Comparison of ENCODE assay signal across 8 cellular contexts in the genomic region with DNA sequence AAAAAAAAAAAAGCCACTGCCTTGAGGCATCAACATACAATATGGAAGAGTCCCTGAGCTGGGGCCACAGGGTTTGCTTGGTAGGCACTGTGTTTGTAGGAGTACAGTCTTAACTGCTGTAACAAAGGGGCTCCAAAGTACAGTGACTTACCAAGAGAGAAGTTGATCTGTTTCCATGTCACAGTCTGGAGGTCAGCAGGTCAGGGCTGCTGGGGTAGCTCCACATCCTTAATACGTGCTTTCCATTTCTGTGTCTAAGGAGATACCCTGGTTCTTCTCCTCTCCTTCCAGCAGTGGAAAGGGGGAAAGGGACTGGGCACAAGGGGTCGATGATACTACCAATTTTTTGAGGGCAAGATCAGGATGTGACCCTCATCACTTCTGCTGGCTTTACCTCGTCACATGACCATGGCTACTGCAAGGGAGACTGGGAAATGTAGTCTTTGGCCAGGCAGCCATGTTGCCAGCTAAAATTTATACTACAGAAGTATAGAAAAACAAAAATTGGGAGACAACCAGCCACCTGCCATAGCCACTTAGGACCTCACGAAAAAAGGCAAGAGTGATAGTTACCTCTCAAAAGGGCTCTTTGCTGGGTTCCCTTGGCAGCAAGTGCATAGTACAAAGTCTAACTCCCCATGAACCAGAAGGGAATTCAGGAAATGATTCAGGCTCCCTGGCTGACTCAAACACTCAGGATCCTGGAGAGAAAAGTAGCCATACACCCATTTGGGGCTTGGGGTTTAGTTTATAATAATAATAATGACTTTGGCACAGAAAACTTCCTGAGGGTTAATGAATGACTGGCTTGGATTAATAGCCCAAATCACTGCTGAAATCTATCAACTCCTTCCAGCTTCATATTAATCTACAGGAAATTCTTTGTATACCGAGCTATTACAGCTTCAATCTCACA. TPM values are rescaled to one million over a fixed set of nuclear protein-coding genes. Genes with fewer than 3 reads are reported as not detected.
DNase-seq lines count a peak whose midpoint lies in the region; ATAC-seq, FAIRE-seq and TF ChIP-seq lines count a peak whose summit lies in the region.

No MANE protein-coding gene starts in this region.

- no peak for TF ChIP-seq POLR2A in HepG2 (IDR thresholded peaks at IDR 0.05; ENCODE audit: insufficient read depth in 1 of 2, low read depth in 2 of 2, low read length in 2 of 2)

- POLR2A ChIA-PET in HepG2 (lab: Yijun Ruan, JAX): interaction anchor here (0.9 to 1.2 kb wide), 2 partner anchors 12 to 21 kb away, joined by 4 to 5 read pairs; no protein-coding TSS in a partner anchor

- H3K4me3 ChIP-seq in MM.1S (ENCODE audit: low read length) (no peak overlapping the region), mammary epithelial cell (replicated peaks in 1 of 3; ENCODE audit: insufficient read depth in 1 of 3, low read depth in 2 of 3, low read length in 3 of 3) (no peak overlapping the region), HepG2 (replicated peaks in 1 of 3; ENCODE audit: insufficient read depth in 1 of 3, low read depth in 2 of 3, low read length in 3 of 3) (peak overlapping the region in 1 of 3 experiments; percentile 34; a peak in 2 of 6 replicates)

- H3K4me2 ChIP-seq in MM.1S (ENCODE audit: low read depth, low read length) (no peak overlapping the region), mammary epithelial cell (ENCODE audit: insufficient read depth, low read depth, low read length) (peak overlapping the region; percentile 71), HepG2 (ENCODE audit: low read depth, low read length) (peak overlapping the region; percentile 55)

- H3K36me3 ChIP-seq in MM.1S (replicated peaks; ENCODE audit: insufficient read depth, low read length): no peaks in the 10 kb centered on the region
- H3K36me3 ChIP-seq in mammary epithelial cell (ENCODE audit: insufficient read depth, low read length): no peaks in the 10 kb centered on the region
- H3K36me3 ChIP-seq in HepG2 (replicated peaks in 1 of 2; ENCODE audit: control insufficient read depth in 1 of 2, insufficient read depth in 2 of 2, low read length in 2 of 2): no peaks in the 10 kb centered on the region

- ATAC-seq in GM18502 (IDR thresholded peaks at IDR 0.05; ENCODE audit: poor library complexity, unreplicated experiment): peak; percentile 73
- peak; percentile 84 for ATAC-seq in HepG2
- no peak for ATAC-seq in HG03520 (IDR thresholded peaks at IDR 0.05; ENCODE audit: unreplicated experiment)
- no peak for ATAC-seq in HG03342 (IDR thresholded peaks at IDR 0.05; ENCODE audit: unreplicated experiment)

- H3K27ac ChIP-seq in MM.1S (ENCODE audit: low read length) (no peak overlapping the region), mammary epithelial cell (ENCODE audit: insufficient read depth, low read depth, low read length) (peak overlapping the region; percentile 56), HepG2 (ENCODE audit: extremely low read length, insufficient read depth, low read length) (no peak overlapping the region)

- dilution Hi-C loops in mammary epithelial cell (cut with HindIII; ENCODE audit: low sequenced_read_pairs): no loop called here

- H3K9me2 ChIP-seq in MM.1S (replicated peaks; ENCODE audit: insufficient read depth, low read length): no peaks in the 10 kb centered on the region

- CTCF ChIA-PET in mammary epithelial cell (lab: Charles Lee; ENCODE audit: low non-redundant PET) (interaction anchor here (0.8 kb wide), 1 partner anchor 21 kb away, joined by 6 read pairs; no protein-coding TSS in a partner anchor), HepG2 (lab: Yijun Ruan, JAX; ENCODE audit: low intra/inter-chr PET ratio, low total read pairs) (no interaction called here)

- H3K4me1 ChIP-seq in MM.1S (ENCODE audit: low read length) (no peaks in the 10 kb centered on the region), mammary epithelial cell (ENCODE audit: insufficient read depth, low read length) (peaks cover 31% of the 10 kb centered on the region), HepG2 (ENCODE audit: insufficient read depth, low read length) (peaks cover 61% of the 10 kb centered on the region)

- in situ Hi-C loops in mammary epithelial cell (cut with MboI; ENCODE audit: low sequenced_read_pairs in 2 of 2) (no loop called here), HepG2 (cut with HindIII; ENCODE audit: extremely low pct_ligation_motif_present, low pct_unique_long_range_greater_than_20kb) (no loop called here)

- intact Hi-C loops in mammary epithelial cell (cut with micrococcal nuclease): loop anchor here (1.0 kb wide), 1 partner anchor 21 kb away; no protein-coding TSS in a partner anchor
- intact Hi-C loops in HepG2 (cut with micrococcal nuclease; ENCODE audit: unreplicated experiment): no loop called here

- H3K79me2 ChIP-seq in MM.1S (ENCODE audit: low read length): no peaks in the 10 kb centered on the region
- H3K79me2 ChIP-seq in mammary epithelial cell (ENCODE audit: insufficient read depth, low read length): no peaks in the 10 kb centered on the region
- H3K79me2 ChIP-seq in HepG2 (ENCODE audit: insufficient read depth, low read length): no peaks in the 10 kb centered on the region

- no peak for FAIRE-seq in HepG2 (lab: Jason Lieb, UNC)

- no peak overlapping the region for H3K9ac ChIP-seq in MM.1S (ENCODE audit: low read length)
- H3K9ac ChIP-seq in mammary epithelial cell (ENCODE audit: insufficient read depth, low read length): no peak overlapping the region
- no peak overlapping the region for H3K9ac ChIP-seq in HepG2 (ENCODE audit: insufficient read depth, low read depth, low read length)

- 34% methylated on average over 5 of the region's 5 CpGs for whole genome bisulfite sequencing in mammary epithelial cell (ENCODE audit: low coverage, missing lambda C conversion rate)
- WGBS in HepG2 (ENCODE audit: low lambda C conversion rate): 32% methylated on average over 5 of the region's 5 CpGs

- peak overlapping the region; percentile 14; the same call in 1 of the 2 replicates for H2AFZ ChIP-seq in MM.1S (ENCODE audit: low read length)
- H2AFZ ChIP-seq in mammary epithelial cell (ENCODE audit: low read depth, low read length): peak overlapping the region; percentile 86
- peak overlapping the region; percentile 77 for H2AFZ ChIP-seq in HepG2 (ENCODE audit: low read length)

- no peak for TF ChIP-seq CTCF in MM.1S (IDR thresholded peaks at IDR 0.05; ENCODE audit: low read length)
- no peak for TF ChIP-seq CTCF in mammary epithelial cell (conservative IDR thresholded peaks at IDR 0.05 in 1 of 2, IDR thresholded peaks at IDR 0.05 in 1 of 2; ENCODE audit: extremely low read depth in 1 of 2, insufficient read depth in 1 of 2, low read depth in 1 of 2, low read length in 2 of 2)
- TF ChIP-seq CTCF in HepG2 (CRISPR knock-in tag; IDR thresholded peaks at IDR 0.05): no peak

- no peak for TF ChIP-seq RAD21 in HepG2 (CRISPR knock-in tag; IDR thresholded peaks at IDR 0.05)

- no peaks in the 10 kb centered on the region for H3K27me3 ChIP-seq in MM.1S (replicated peaks; ENCODE audit: insufficient read depth, low read length)
- H3K27me3 ChIP-seq in mammary epithelial cell (ENCODE audit: insufficient read depth, low read length): no peaks in the 10 kb centered on the region
- 0 out of 5 replicates have a peak, but pooled peaks cover 0 to 2% of the 10 kb centered on the region in 2 experiments for H3K27me3 ChIP-seq in HepG2 (ENCODE audit: control insufficient read depth in 1 of 2, insufficient read depth in 2 of 2, low read length in 2 of 2)

- H3K9me3 ChIP-seq in MM.1S (replicated peaks; ENCODE audit: insufficient read depth, low read length): no peaks in the 10 kb centered on the region
- H3K9me3 ChIP-seq in mammary epithelial cell (replicated peaks; ENCODE audit: insufficient read depth, low read length): no peaks in the 10 kb centered on the region
- H3K9me3 ChIP-seq in HepG2 (ENCODE audit: low read length): no peaks in the 10 kb centered on the region

- H3F3A ChIP-seq in MM.1S (ENCODE audit: insufficient read depth, low read length): no peaks in the 10 kb centered on the region

- H4K20me1 ChIP-seq in MM.1S (ENCODE audit: insufficient read depth, low read length) (no peaks in the 10 kb centered on the region), mammary epithelial cell (ENCODE audit: insufficient read depth, low read length) (no peaks in the 10 kb centered on the region), HepG2 (ENCODE audit: insufficient read depth, low read length) (no peaks in the 10 kb centered on the region)

- DNase-seq in MM.1S (no peak), mammary epithelial cell (peak; percentile 70), HepG2 (ENCODE audit: low spot score) (peak; percentile 41), NCI-H2107 treated with DMSO at 0.1 percent for 48 hours (lab: John Stamatoyannopoulos, UW; ENCODE audit: unreplicated experiment) (no peak)
- no peak for DNase-seq in stimulated activated CD8-positive, alpha-beta memory T cell treated with anti-CD3 and anti-CD28 coated beads, Interleukin-4, amount 100 ng/mL, for 48 hours

- BruUV-seq in mammary epithelial cell (replicated peaks; lab: Mats Ljungman, UMichigan) (no TSS peak), HepG2 (replicated peaks; lab: Mats Ljungman, UMichigan) (no TSS peak)

- TF ChIP-seq EP300 in HepG2 (IDR thresholded peaks at IDR 0.05; ENCODE audit: low read depth in 2 of 2, low read length in 2 of 2) (no peak; a peak in 1 of 4 replicates), HepG2 (CRISPR knock-in tag; IDR thresholded peaks at IDR 0.05; ENCODE audit: borderline replicate concordance) (no peak)

RNA-seq across cellular contexts. Expression of a gene that starts 52.7 kb away (rescaled TPM):
- total RNA-seq in mammary epithelial cell (100 to 1,000 TPM in 1 of 2 donors, 10 to 100 TPM in 1; 84.7 to 157 TPM), HepG2 (2016; rRNA removed; fragmentation: Illumina TruSeq; extraction: Trizol) (256 and 343 TPM in 2 replicates)
- polyA plus RNA-seq in mammary epithelial cell (218 TPM), HepG2 (2011; rRNA removed) (210 and 297 TPM in 2 replicates)
- 150 TPM for polyA minus RNA-seq in mammary epithelial cell
- total RNA-seq in HepG2 (2016; cell fraction: cytosol; rRNA removed; fragmentation: Illumina TruSeq; extraction: Trizol; ENCODE audit: low read depth): 164 and 167 TPM in 2 replicates
- 249 and 372 TPM in 2 replicates for total RNA-seq in HepG2 (2016; cell fraction: insoluble cytoplasmic fraction; rRNA removed; fragmentation: Illumina TruSeq; extraction: Trizol)
- total RNA-seq in HepG2 (2016; cell fraction: membrane; rRNA removed; fragmentation: Illumina TruSeq; extraction: Trizol): 151 and 155 TPM in 2 replicates
- total RNA-seq in HepG2 (2016; cell fraction: nucleus; rRNA removed; fragmentation: Illumina TruSeq; extraction: Trizol): 91.7 and 110 TPM in 2 replicates
- 191 and 238 TPM in 2 replicates for polyA plus RNA-seq in HepG2 (2011; cell fraction: cytosol; rRNA removed)
- 57.6 and 58.8 TPM in 2 replicates for polyA plus RNA-seq in HepG2 (2011; cell fraction: nucleus; rRNA removed)
- 189 and 218 TPM in 2 replicates for polyA plus RNA-seq in HepG2 (2012)
- polyA plus RNA-seq in HepG2 (2016; cell fraction: cytosol; fragmentation: Illumina TruSeq; extraction: Trizol; ENCODE audit: low read depth): 156 and 166 TPM in 2 replicates
- polyA plus RNA-seq in HepG2 (2016; cell fraction: insoluble cytoplasmic fraction; fragmentation: Illumina TruSeq; extraction: Trizol; ENCODE audit: low read depth): 387 and 430 TPM in 2 replicates
- 145 and 159 TPM in 2 replicates for polyA plus RNA-seq in HepG2 (2016; cell fraction: membrane; fragmentation: Illumina TruSeq; extraction: Trizol; ENCODE audit: low read depth)
- 154 and 160 TPM in 2 replicates for polyA plus RNA-seq in HepG2 (2016; cell fraction: nucleus; fragmentation: Illumina TruSeq; extraction: Trizol; ENCODE audit: insufficient read depth, low read depth)
- polyA minus RNA-seq in HepG2 (2011; rRNA and poly(A)+ RNA removed; ENCODE audit: low replicate concordance): 48.9 and 100 TPM in 2 replicates
- 42.2 and 52.1 TPM in 2 replicates for polyA minus RNA-seq in HepG2 (2011; cell fraction: cytosol; rRNA and poly(A)+ RNA removed)
- polyA minus RNA-seq in HepG2 (2011; cell fraction: nucleus; rRNA and poly(A)+ RNA removed): 34.6 and 39.2 TPM in 2 replicates

Comparison
In these comparisons a context has a peak if more than half of its experiments do, and no peak if none do; other contexts are left out.
1. ATAC-seq: peak in GM18502 (single experiment) and HepG2 (single experiment); none in HG03520 (single experiment) and HG03342 (single experiment).
2. DNase-seq: peak in mammary epithelial cell (single experiment) and HepG2 (single experiment); none in MM.1S (single experiment), stimulated activated CD8-positive, alpha-beta memory T cell treated with anti-CD3 and anti-CD28 coated beads, Interleukin-4, amount 100 ng/mL, for 48 hours (single experiment) and NCI-H2107 treated with DMSO at 0.1 percent for 48 hours (single experiment).
3. H2AFZ ChIP-seq: peak in every context shown above with its lines; median percentile 86 in mammary epithelial cell; 77 in HepG2; 14 in MM.1S.